4 cellular contexts compared by ENCODE assay signal in the genomic region with DNA sequence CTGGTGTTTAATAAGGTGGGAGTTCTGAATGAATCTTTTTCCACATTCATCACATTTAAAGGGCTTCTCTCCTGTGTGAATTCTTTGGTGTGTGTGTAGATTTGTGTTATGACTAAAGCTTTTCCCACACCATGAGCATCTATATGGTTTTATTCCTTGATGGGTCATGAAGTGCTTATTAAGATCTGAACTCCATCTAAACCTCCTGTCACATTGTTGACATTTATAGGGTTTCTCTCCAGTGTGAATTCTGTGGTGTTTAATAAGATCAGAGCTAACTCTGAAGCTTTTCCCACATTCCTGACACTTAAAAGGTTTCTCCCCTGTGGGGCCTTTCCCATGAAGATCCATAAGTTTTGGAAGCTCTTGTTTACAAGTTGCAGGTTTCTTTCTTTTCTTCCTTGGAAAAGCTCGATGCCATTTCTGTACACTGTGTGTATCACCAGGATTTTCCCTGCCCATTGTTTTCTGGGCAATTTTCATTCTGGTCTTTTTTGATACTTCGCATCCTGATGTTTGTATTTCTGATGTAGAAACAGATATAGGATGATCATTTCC.
TF ChIP-seq lines count a peak whose summit lies in the region.

No MANE protein-coding gene starts in this region.

TF ChIP-seq in A549, 52 proteins besides CTCF, POLR2A, EP300 and RAD21:
- TF ChIP-seq, protein P1, sequence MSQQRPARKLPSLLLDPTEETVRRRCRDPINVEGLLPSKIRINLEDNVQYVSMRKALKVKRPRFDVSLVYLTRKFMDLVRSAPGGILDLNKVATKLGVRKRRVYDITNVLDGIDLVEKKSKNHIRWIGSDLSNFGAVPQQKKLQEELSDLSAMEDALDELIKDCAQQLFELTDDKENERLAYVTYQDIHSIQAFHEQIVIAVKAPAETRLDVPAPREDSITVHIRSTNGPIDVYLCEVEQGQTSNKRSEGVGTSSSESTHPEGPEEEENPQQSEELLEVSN (IDR thresholded peaks at IDR 0.05; ENCODE audit: borderline replicate concordance, low read depth): no peak
- TF ChIP-seq JUN (IDR thresholded peaks at IDR 0.05) (no peak), BHLHE40 (IDR thresholded peaks at IDR 0.05; ENCODE audit: low read depth, low read length) (no peak), KDM1A (IDR thresholded peaks at IDR 0.05; ENCODE audit: low read depth) (peak; percentile 69; the same call in 1 of the 2 replicates), MAZ (IDR thresholded peaks at IDR 0.05; ENCODE audit: borderline replicate concordance, low read depth, low read length) (no peak), HOXB5 (CRISPR knock-in tag; IDR thresholded peaks at IDR 0.05) (no peak), HEYL (CRISPR knock-in tag; IDR thresholded peaks at IDR 0.05) (no peak)

TF ChIP-seq in HEK293, 187 proteins besides CTCF, POLR2A, EP300 and RAD21:
- no peak for TF ChIP-seq ZNF341 (tag by site-specific recombination; IDR thresholded peaks at IDR 0.05; ENCODE audit: low read depth)
- peak; percentile 99 for TF ChIP-seq SETDB1 (IDR thresholded peaks at IDR 0.05; ENCODE audit: insufficient read length, low read length)
- TF ChIP-seq ZNF48 (tag by site-specific recombination; IDR thresholded peaks at IDR 0.05): no peak
- peak; percentile 86; the same call in 1 of the 2 replicates for TF ChIP-seq TRIM28 (IDR thresholded peaks at IDR 0.05; ENCODE audit: borderline replicate concordance, low read length)

TF ChIP-seq in GM12878, 131 proteins besides CTCF, POLR2A, EP300 and RAD21:
- TF ChIP-seq MLLT1 (IDR thresholded peaks at IDR 0.05): no peak
- 0 out of 2 replicates have a peak, but pooled peaks have one; percentile 49 for TF ChIP-seq CBX5 (IDR thresholded peaks at IDR 0.05; ENCODE audit: low read depth)
- no peak for TF ChIP-seq CEBPB (IDR thresholded peaks at IDR 0.05; ENCODE audit: borderline replicate concordance in 1 of 2, low read depth in 2 of 2, low read length in 2 of 2)
- no peak for TF ChIP-seq FOS (IDR thresholded peaks at IDR 0.05; ENCODE audit: borderline replicate concordance, extremely low read depth, insufficient read length)
- TF ChIP-seq CBX3 (IDR thresholded peaks at IDR 0.05; ENCODE audit: borderline replicate concordance, low read depth): no peak

TF ChIP-seq in endothelial cell of umbilical vein, 7 proteins besides CTCF, POLR2A, EP300 and RAD21:
- TF ChIP-seq POLR2AphosphoS5 (IDR thresholded peaks at IDR 0.05; ENCODE audit: insufficient read depth, low read depth, low read length): no peak
- TF ChIP-seq EZH2 (IDR thresholded peaks at IDR 0.05; ENCODE audit: borderline replicate concordance, low read depth, low read length, severe bottlenecking): no peak
- no peak for TF ChIP-seq JUN (IDR thresholded peaks at IDR 0.05; ENCODE audit: borderline replicate concordance, insufficient read depth, insufficient read length, low read depth)
- TF ChIP-seq MYC (IDR thresholded peaks at IDR 0.05; ENCODE audit: low read depth, low read length): no peak
- no peak for TF ChIP-seq FOS (IDR thresholded peaks at IDR 0.05; ENCODE audit: borderline replicate concordance, insufficient read depth, low read length)
- TF ChIP-seq GATA2 (IDR thresholded peaks at IDR 0.05; ENCODE audit: insufficient read depth, insufficient read length, low read depth, low read length): no peak
- TF ChIP-seq, protein P2, sequence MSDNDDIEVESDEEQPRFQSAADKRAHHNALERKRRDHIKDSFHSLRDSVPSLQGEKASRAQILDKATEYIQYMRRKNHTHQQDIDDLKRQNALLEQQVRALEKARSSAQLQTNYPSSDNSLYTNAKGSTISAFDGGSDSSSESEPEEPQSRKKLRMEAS (IDR thresholded peaks at IDR 0.05; ENCODE audit: insufficient read depth, insufficient read length): no peak
